In genomic region chr3:149085828-149086231, GRCh38 we compare ENCODE assay signal across 8 cellular contexts. TPM values are rescaled to one million over a fixed set of nuclear protein-coding genes. Genes with fewer than 3 reads are reported as not detected.
DNase-seq lines count a peak whose midpoint lies in the region; ATAC-seq and TF ChIP-seq lines count a peak whose summit lies in the region.

No MANE protein-coding gene starts in this region.

- peak overlapping the region; percentile 96 for H3K4me3 Mint-ChIP-seq in activated CD8-positive, alpha-beta T cell treated with anti-CD3 and anti-CD28 coated beads, Interleukin-2, amount 10 ng/mL, durations not matched to agents 7 days and 5 days
- H3K4me3 Mint-ChIP-seq in glutamatergic neuron (ENCODE audit: unreplicated experiment), result peak overlapping the region; percentile 99

- no peak for TF ChIP-seq POLR2A in ovary (IDR thresholded peaks at IDR 0.05)

- H3K27me3 ChIP-seq in HAP-1 (ENCODE audit: low read depth) (no peaks in the 10 kb centered on the region), ovary (no peaks in the 10 kb centered on the region)

- peak; percentile 6 for DNase-seq in stimulated activated CD4-positive, alpha-beta T cell treated with anti-CD3 and anti-CD28 coated beads, Interleukin-1b, Interleukin-23, amount 100 ng/mL, for 48 hours
- no peak for DNase-seq in stimulated activated CD4-positive, alpha-beta T cell treated with anti-CD3 and anti-CD28 coated beads, Interleukin-4, amount 100 ng/mL, for 24 hours
- peak in 1 of 2 experiments; percentile 53 for DNase-seq in HAP-1 (ENCODE audit: low spot score in 2 of 2)
- DNase-seq in M059J (ENCODE audit: low read depth), result peak; percentile 58
- DNase-seq in activated CD8-positive, alpha-beta T cell treated with anti-CD3 and anti-CD28 coated beads, Interleukin-2, amount 10 ng/mL, durations not matched to agents 7 days and 5 days, result peak; percentile 50
- no peak for DNase-seq in glutamatergic neuron
- DNase-seq in ovary, result no peak
- DNase-seq in effector CD8-positive, alpha-beta T cell (lab: John Stamatoyannopoulos, UW), result no peak

- peak; percentile 50 for ATAC-seq in activated CD8-positive, alpha-beta T cell treated with anti-CD3 and anti-CD28 coated beads, Interleukin-2, amount 10 ng/mL, durations not matched to agents 7 days and 5 days

- POLR2A ChIA-PET in activated CD8-positive, alpha-beta T cell treated with anti-CD3 and anti-CD28 coated beads, Interleukin-2, amount 10 ng/mL, durations not matched to agents 7 days and 5 days (lab: Charles Lee), result interaction anchor here (0.6 kb wide), 1 partner anchor 132 kb away, joined by 4 read pairs; no protein-coding TSS in a partner anchor

- in situ Hi-C loops in HAP-1 (cut with MboI; ENCODE audit: low sequenced_read_pairs), result no loop called here

- CTCF ChIA-PET in activated CD8-positive, alpha-beta T cell treated with anti-CD3 and anti-CD28 coated beads, Interleukin-2, amount 10 ng/mL, durations not matched to agents 7 days and 5 days (lab: Charles Lee), result interaction anchor here (1.3 to 1.6 kb wide), 3 partner anchors 44 to 189 kb away, joined by 3 read pairs; no protein-coding TSS in a partner anchor

- H3K36me3 ChIP-seq in HAP-1 (replicated peaks) (peaks cover 15% of the 10 kb centered on the region), ovary (no peaks in the 10 kb centered on the region)

- H3K9me3 Mint-ChIP-seq in activated CD8-positive, alpha-beta T cell treated with anti-CD3 and anti-CD28 coated beads, Interleukin-2, amount 10 ng/mL, durations not matched to agents 7 days and 5 days (ENCODE audit: insufficient read depth), result no peaks in the 10 kb centered on the region
- peaks cover 4% of the 10 kb centered on the region for H3K9me3 Mint-ChIP-seq in glutamatergic neuron (ENCODE audit: unreplicated experiment)

- intact Hi-C loops in ovary (cut with DNase I), result no loop called here

- no peak for TF ChIP-seq EP300 in ovary (IDR thresholded peaks at IDR 0.05)

- peak overlapping the region; percentile 88 for H3K27ac Mint-ChIP-seq in activated CD8-positive, alpha-beta T cell treated with anti-CD3 and anti-CD28 coated beads, Interleukin-2, amount 10 ng/mL, durations not matched to agents 7 days and 5 days
- H3K27ac Mint-ChIP-seq in glutamatergic neuron (ENCODE audit: unreplicated experiment), result peak overlapping the region; percentile 91

- peak overlapping the region; percentile 68 for H3K4me3 ChIP-seq in HAP-1
- peak overlapping the region; percentile 65 for H3K4me3 ChIP-seq in ovary

- WGBS in ovary, 3 donors, result 0 to 1% (median 1%) methylated on average over 21 of the region's 21 CpGs

- H3K9me3 ChIP-seq in HAP-1 (no peaks in the 10 kb centered on the region), ovary (no peaks in the 10 kb centered on the region)

- H3K4me1 ChIP-seq in HAP-1, result peaks cover 21% of the 10 kb centered on the region
- peaks cover 2% of the 10 kb centered on the region for H3K4me1 ChIP-seq in ovary (ENCODE audit: insufficient read depth)

- H3K36me3 Mint-ChIP-seq in activated CD8-positive, alpha-beta T cell treated with anti-CD3 and anti-CD28 coated beads, Interleukin-2, amount 10 ng/mL, durations not matched to agents 7 days and 5 days (ENCODE audit: low read depth), result peaks cover 22% of the 10 kb centered on the region
- peaks cover 9% of the 10 kb centered on the region for H3K36me3 Mint-ChIP-seq in glutamatergic neuron (ENCODE audit: unreplicated experiment)

- peaks cover 24% of the 10 kb centered on the region for H3K4me1 Mint-ChIP-seq in activated CD8-positive, alpha-beta T cell treated with anti-CD3 and anti-CD28 coated beads, Interleukin-2, amount 10 ng/mL, durations not matched to agents 7 days and 5 days (ENCODE audit: low read depth)
- H3K4me1 Mint-ChIP-seq in glutamatergic neuron (ENCODE audit: low read depth, unreplicated experiment), result peaks cover 8% of the 10 kb centered on the region

- TF ChIP-seq CTCF in glutamatergic neuron (IDR thresholded peaks at IDR 0.05; ENCODE audit: partially characterized antibody, unreplicated experiment) (no peak), ovary (IDR thresholded peaks at IDR 0.05) (no peak)

- peak overlapping the region in 1 of 2 donors; percentile 7 for H3K27ac ChIP-seq in ovary

- no peaks in the 10 kb centered on the region for H3K27me3 Mint-ChIP-seq in activated CD8-positive, alpha-beta T cell treated with anti-CD3 and anti-CD28 coated beads, Interleukin-2, amount 10 ng/mL, durations not matched to agents 7 days and 5 days (ENCODE audit: low read depth)
- peaks cover 9% of the 10 kb centered on the region for H3K27me3 Mint-ChIP-seq in glutamatergic neuron (ENCODE audit: unreplicated experiment)

RNA-seq across cellular contexts. Expression of gene HLTF, which starts 0.5 kb away (rescaled TPM):
- 87.9 and 110 TPM in 2 replicates for total RNA-seq in M059J (2014; rRNA removed; shearing (Covaris generic))
- 10 to 100 TPM; 25.2 to 27.3 TPM for total RNA-seq in activated CD8-positive, alpha-beta T cell treated with anti-CD3 and anti-CD28 coated beads, Interleukin-2, amount 10 ng/mL, durations not matched to agents 7 days and 5 days
- total RNA-seq in glutamatergic neuron (ENCODE audit: unreplicated experiment), result 45.1 TPM
- total RNA-seq in ovary, result 10 to 100 TPM; 19.8 to 35.3 (median 31.3) TPM
- 10 to 100 TPM; 11.3 to 20.2 TPM for polyA plus RNA-seq in ovary

RNA-seq across cellular contexts. Expression of gene HPS3, which starts 43.6 kb away (rescaled TPM):
- total RNA-seq in M059J (2014; rRNA removed; shearing (Covaris generic)), result 55.7 and 62.2 TPM in 2 replicates
- 10 to 100 TPM; 26.8 to 29.0 TPM for total RNA-seq in activated CD8-positive, alpha-beta T cell treated with anti-CD3 and anti-CD28 coated beads, Interleukin-2, amount 10 ng/mL, durations not matched to agents 7 days and 5 days
- 12.1 TPM for total RNA-seq in glutamatergic neuron (ENCODE audit: unreplicated experiment)
- 10 to 100 TPM; 15.7 to 25.2 (median 17.9) TPM for total RNA-seq in ovary
- polyA plus RNA-seq in ovary, result 10 to 100 TPM; 11.4 to 16.7 TPM

Comparison
In these comparisons a context has a peak if more than half of its experiments do, and no peak if none do; other contexts are left out.
1. DNase-seq: peak in stimulated activated CD4-positive, alpha-beta T cell treated with anti-CD3 and anti-CD28 coated beads, Interleukin-1b, Interleukin-23, amount 100 ng/mL, for 48 hours (single experiment), M059J (single experiment) and activated CD8-positive, alpha-beta T cell treated with anti-CD3 and anti-CD28 coated beads, Interleukin-2, amount 10 ng/mL, durations not matched to agents 7 days and 5 days (single experiment); none in stimulated activated CD4-positive, alpha-beta T cell treated with anti-CD3 and anti-CD28 coated beads, Interleukin-4, amount 100 ng/mL, for 24 hours (single experiment), glutamatergic neuron (single experiment), ovary (0 of 5) and effector CD8-positive, alpha-beta T cell (single experiment).